ENCODE assay signal across 10 cellular contexts in the genomic region with DNA sequence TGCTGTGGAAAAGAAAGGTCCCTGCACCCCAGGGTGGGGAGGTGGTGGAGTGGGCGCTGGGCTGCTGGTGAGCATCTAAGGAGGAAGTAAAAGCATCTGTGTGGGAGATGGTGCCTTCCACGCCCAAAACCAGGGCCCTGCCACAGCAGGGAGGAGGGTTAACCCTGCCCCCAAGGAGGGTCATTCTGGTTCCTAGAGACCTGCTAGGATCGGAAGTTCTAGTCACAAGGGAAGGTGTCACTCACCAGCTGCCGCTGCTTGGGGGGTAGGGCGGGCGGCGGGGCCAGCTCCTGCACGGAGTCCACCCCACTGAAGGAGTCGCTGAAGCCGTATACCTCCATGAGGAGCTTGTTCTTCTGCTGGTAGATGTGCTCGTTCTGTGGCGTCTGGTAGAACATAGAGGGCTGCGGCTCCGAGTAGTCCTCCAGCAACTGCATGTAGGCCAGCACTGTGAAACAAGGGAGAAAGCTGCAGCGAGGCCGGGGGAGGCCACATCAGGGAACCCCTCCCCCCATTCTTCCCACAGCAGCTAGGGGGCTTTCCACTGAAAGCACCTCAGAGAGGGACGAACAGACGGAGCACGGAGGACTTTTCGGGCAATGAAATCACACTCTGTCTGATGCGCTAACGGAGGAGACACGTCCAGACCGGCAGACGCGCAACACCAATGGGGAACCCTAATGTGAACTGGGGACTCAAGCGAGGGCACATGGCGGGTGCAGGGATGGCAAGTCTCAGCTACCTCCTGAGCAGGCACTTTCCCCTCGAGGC.
DNase-seq lines count a peak whose midpoint lies in the region; ATAC-seq and TF ChIP-seq lines count a peak whose summit lies in the region.
"Had no signal": no experiment of that assay in that cellular context is flagged by ENCODE, and none has a peak within 500 bp of the region (broad histone marks: within the 10 kb centered on the region; RNA-seq: fewer than 3 reads in every experiment).

No MANE protein-coding gene starts in this region.

- H3K23ac ChIP-seq in neuronal stem cell (ENCODE audit: low read depth, low read length, poor library complexity) = peak overlapping the region; percentile 92

- H3K9me3 Mint-ChIP-seq in WTC11 = no peaks in the 10 kb centered on the region

- CTCF ChIA-PET in HEK293 (lab: Yijun Ruan, JAX) (interaction anchor here (0.7 to 4.2 kb wide), 3 partner anchors 12 to 119 kb away, joined by 3 to 16 read pairs (median 4); no protein-coding TSS in a partner anchor), WTC11 (lab: Charles Lee) (interaction anchor here (1.2 to 1.5 kb wide), 7 partner anchors 8 to 134 kb away, joined by 3 to 7 read pairs (median 4); no protein-coding TSS in a partner anchor)

- intact Hi-C loops in aorta (cut with DNase I) = no loop called here

- ATAC-seq in GM18511 (IDR thresholded peaks at IDR 0.05; ENCODE audit: unreplicated experiment) = peak; percentile 78
- no peak for ATAC-seq in WTC11
- ATAC-seq in aorta (ENCODE audit: low FRiP score) = no peak
- no peak for ATAC-seq in GM21390 (IDR thresholded peaks at IDR 0.05; ENCODE audit: unreplicated experiment)

- H3K79me1 ChIP-seq in neuronal stem cell (ENCODE audit: low read depth, low read length) = no peaks in the 10 kb centered on the region

- H4K8ac ChIP-seq in neuronal stem cell (ENCODE audit: low read depth, low read length) = no peak overlapping the region

- H3K27ac Mint-ChIP-seq in WTC11 = peak overlapping the region; percentile 69

- peak overlapping the region; percentile 21 for H2AK5ac ChIP-seq in neuronal stem cell (ENCODE audit: low read depth, low read length)

- no peak overlapping the region for H3K27ac ChIP-seq in HEK293 (ENCODE audit: extremely low read depth, low read depth, low read length)
- no peak overlapping the region for H3K27ac ChIP-seq in neuronal stem cell (replicated peaks; ENCODE audit: low read length)
- no peak overlapping the region for H3K27ac ChIP-seq in aorta (ENCODE audit: low read depth in 1 of 2, low read length in 2 of 2)
- H3K27ac ChIP-seq: SJCRH30, tibial artery had no signal

- no peak overlapping the region for H2BK5ac ChIP-seq in neuronal stem cell (ENCODE audit: low read length)

- peak overlapping the region; percentile 59 for H3K18ac ChIP-seq in neuronal stem cell (ENCODE audit: low read length)

- H3K4me3 ChIP-seq in HEK293 (ENCODE audit: low read depth, low read length) (no peak overlapping the region), neuronal stem cell (ENCODE audit: low read length in 2 of 2) (no peak overlapping the region), aorta (ENCODE audit: low read length in 2 of 2) (no peak overlapping the region)
- H3K4me3 ChIP-seq: SJCRH30, tibial artery had no signal

- WGBS in neuronal stem cell (ENCODE audit: extremely low coverage in 2 of 2, insufficient read length in 2 of 2, insufficient replicate concordance in 1 of 2), 2 donors = no CpG with 5 or more reads among the region's 29 CpGs
- WGBS in aorta, 2 donors = 90 to 91% methylated on average over 29 of the region's 29 CpGs

- no peak overlapping the region for H2BK12ac ChIP-seq in neuronal stem cell (ENCODE audit: low read length)

- H3K27me3 ChIP-seq in neuronal stem cell (ENCODE audit: control insufficient read depth in 3 of 3, insufficient read depth in 3 of 3, low read depth in 1 of 3, low read length in 3 of 3) = no peaks in the 10 kb centered on the region
- H3K27me3 ChIP-seq in aorta (ENCODE audit: control insufficient read depth in 1 of 2, insufficient read depth in 2 of 2, low read length in 1 of 2) = no peaks in the 10 kb centered on the region
- H3K27me3 ChIP-seq: SJCRH30, tibial artery had no signal

- H3K4me1 Mint-ChIP-seq in WTC11 = peaks cover 13% of the 10 kb centered on the region

- H3K36me3 Mint-ChIP-seq in WTC11 = peaks cover 41% of the 10 kb centered on the region

- no peaks in the 10 kb centered on the region for H3K27me3 Mint-ChIP-seq in WTC11 (ENCODE audit: low read depth)

- no peak overlapping the region for H3K9ac ChIP-seq in neuronal stem cell (ENCODE audit: low read depth, low read length, poor library complexity)

- no peak overlapping the region for H2AFZ ChIP-seq in neuronal stem cell (ENCODE audit: low read length)

- POLR2A ChIA-PET in HEK293 (lab: Yijun Ruan, JAX) (no interaction called here), WTC11 (lab: Charles Lee) (no interaction called here)

- peak overlapping the region; percentile 28 for H3K4ac ChIP-seq in neuronal stem cell (ENCODE audit: low read length)

- no peak overlapping the region for H3K14ac ChIP-seq in neuronal stem cell (ENCODE audit: low read length)

- no peak overlapping the region for H2BK15ac ChIP-seq in neuronal stem cell (ENCODE audit: low read length)

- no peak overlapping the region for H4K91ac ChIP-seq in neuronal stem cell (ENCODE audit: low read depth, low read length, poor library complexity)

- H3K36me3 ChIP-seq in HEK293 (ENCODE audit: control insufficient read depth in 2 of 2, insufficient read depth in 1 of 2, low read length in 2 of 2) = peaks cover 0 to 74% of the 10 kb centered on the region in 2 experiments; a peak in 2 of 3 replicates
- peaks cover 23 to 99% of the 10 kb centered on the region in 2 donors for H3K36me3 ChIP-seq in neuronal stem cell (replicated peaks in 1 of 2; ENCODE audit: control insufficient read depth in 2 of 2, insufficient read depth in 2 of 2, low read length in 2 of 2)
- H3K36me3 ChIP-seq in aorta (ENCODE audit: control insufficient read depth in 1 of 2, insufficient read depth in 2 of 2, low read length in 1 of 2) = peaks cover 0 to 12% of the 10 kb centered on the region in 2 donors

- no peak overlapping the region for H2BK120ac ChIP-seq in neuronal stem cell (ENCODE audit: low read depth, low read length)

- H3K4me1 ChIP-seq in HEK293 (ENCODE audit: control insufficient read depth, insufficient read depth, low read length) = peaks cover 2% of the 10 kb centered on the region; the same call in 1 of the 2 replicates
- peaks cover 0 to 14% of the 10 kb centered on the region in 2 donors for H3K4me1 ChIP-seq in neuronal stem cell (ENCODE audit: control insufficient read depth in 2 of 2, insufficient read depth in 1 of 2, low read depth in 1 of 2, low read length in 2 of 2)
- no peaks in the 10 kb centered on the region for H3K4me1 ChIP-seq in aorta (ENCODE audit: control insufficient read depth in 1 of 2, insufficient read depth in 2 of 2, low read length in 2 of 2)

- H3K4me2 ChIP-seq in neuronal stem cell (ENCODE audit: insufficient read depth, low read length, poor library complexity, severe bottlenecking) = no peak overlapping the region

- H3K4me3 Mint-ChIP-seq in WTC11 = no peak overlapping the region

- DNase-seq in WTC11 (ENCODE audit: low spot score) = no peak
- no peak for DNase-seq in neuronal stem cell (ENCODE audit: low spot score)
- no peak for DNase-seq in iPS-NIHi7 (ENCODE audit: extremely low spot score)
- no peak for DNase-seq in aorta
- DNase-seq: NCI-H1105, SJCRH30, tibial artery had no signal

- TF ChIP-seq CTCF in HEK293 (tag by site-specific recombination; IDR thresholded peaks at IDR 0.05) (no peak), WTC11 (IDR thresholded peaks at IDR 0.05) (no peak)

- H3K9me3 ChIP-seq in HEK293 (ENCODE audit: control insufficient read depth, insufficient read depth, low read depth, low read length) (no peaks in the 10 kb centered on the region), neuronal stem cell (replicated peaks in 1 of 2; ENCODE audit: control insufficient read depth in 2 of 2, insufficient read depth in 1 of 2, low read depth in 1 of 2, low read length in 2 of 2) (no peaks in the 10 kb centered on the region), aorta (ENCODE audit: control insufficient read depth, low read length) (no peaks in the 10 kb centered on the region)
- H3K9me3 ChIP-seq: SJCRH30, tibial artery had no signal

TF ChIP-seq in HEK293, 187 proteins besides CTCF, POLR2A, EP300 and RAD21:
- 0 out of 2 replicates have a peak, but pooled peaks have one; percentile 15 for TF ChIP-seq ZFHX2 (tag by site-specific recombination; conservative IDR thresholded peaks at IDR 0.05)
- no peak for TF ChIP-seq SP7 (tag by site-specific recombination; IDR thresholded peaks at IDR 0.05)
- TF ChIP-seq GLI4 (tag by site-specific recombination; IDR thresholded peaks at IDR 0.05) = no peak
- no peak for TF ChIP-seq ZNF501 (tag by site-specific recombination; IDR thresholded peaks at IDR 0.05)
- TF ChIP-seq ZNF548 (tag by site-specific recombination; IDR thresholded peaks at IDR 0.05) = no peak

TF ChIP-seq in WTC11, 78 proteins besides CTCF, POLR2A, EP300 and RAD21:
- TF ChIP-seq EMX1 (CRISPR knock-in tag; IDR thresholded peaks at IDR 0.05) = no peak
- TF ChIP-seq ZNF416 (CRISPR knock-in tag; IDR thresholded peaks at IDR 0.05) = no peak
- TF ChIP-seq, protein P1, sequence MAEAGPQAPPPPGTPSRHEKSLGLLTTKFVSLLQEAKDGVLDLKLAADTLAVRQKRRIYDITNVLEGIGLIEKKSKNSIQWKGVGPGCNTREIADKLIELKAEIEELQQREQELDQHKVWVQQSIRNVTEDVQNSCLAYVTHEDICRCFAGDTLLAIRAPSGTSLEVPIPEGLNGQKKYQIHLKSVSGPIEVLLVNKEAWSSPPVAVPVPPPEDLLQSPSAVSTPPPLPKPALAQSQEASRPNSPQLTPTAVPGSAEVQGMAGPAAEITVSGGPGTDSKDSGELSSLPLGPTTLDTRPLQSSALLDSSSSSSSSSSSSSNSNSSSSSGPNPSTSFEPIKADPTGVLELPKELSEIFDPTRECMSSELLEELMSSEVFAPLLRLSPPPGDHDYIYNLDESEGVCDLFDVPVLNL (CRISPR knock-in tag; IDR thresholded peaks at IDR 0.05; ENCODE audit: borderline replicate concordance, low read depth) = no peak
- TF ChIP-seq NFYB (CRISPR knock-in tag; conservative IDR thresholded peaks at IDR 0.05; ENCODE audit: low read depth) = no peak
